Comparison of ENCODE assay signal across 9 cellular contexts in genomic region chr14:105484069-105484996, GRCh38. TPM values are rescaled to one million over a fixed set of nuclear protein-coding genes. Genes with fewer than 3 reads are reported as not detected.
DNase-seq lines count a peak whose midpoint lies in the region; ATAC-seq and TF ChIP-seq lines count a peak whose summit lies in the region.
"Had no signal": no experiment of that assay in that cellular context is flagged by ENCODE, and none has a peak within 500 bp of the region (broad histone marks: within the 10 kb centered on the region; RNA-seq: fewer than 3 reads in every experiment).

No MANE protein-coding gene starts in this region.

- no peak for ATAC-seq in HG02870 (IDR thresholded peaks at IDR 0.05; ENCODE audit: unreplicated experiment)

- TF ChIP-seq CTCF in dorsolateral prefrontal cortex (IDR thresholded peaks at IDR 0.05 in 54 of 56, conservative IDR thresholded peaks at IDR 0.05 in 2 of 56; ENCODE audit: low read depth in 1 of 56, partially characterized antibody in 56 of 56): no peak

- H3K36me3 ChIP-seq in CD8-positive, alpha-beta memory T cell (ENCODE audit: insufficient read depth, low read length): no peaks in the 10 kb centered on the region
- H3K36me3 ChIP-seq in esophagus (ENCODE audit: control insufficient read depth in 2 of 2, insufficient read depth in 2 of 2, low read length in 1 of 2) (no peaks in the 10 kb centered on the region), rectal smooth muscle tissue (ENCODE audit: control insufficient read depth, insufficient read depth, low read length) (no peaks in the 10 kb centered on the region)

- no peaks in the 10 kb centered on the region for H3K27me3 ChIP-seq in CD8-positive, alpha-beta memory T cell (ENCODE audit: insufficient read depth, low read length, poor library complexity, severe bottlenecking)
- no peaks in the 10 kb centered on the region for H3K27me3 ChIP-seq in esophagus (ENCODE audit: control insufficient read depth in 1 of 2, insufficient read depth in 2 of 2, low read length in 2 of 2)
- peaks cover 4% of the 10 kb centered on the region for H3K27me3 ChIP-seq in rectal smooth muscle tissue (ENCODE audit: control insufficient read depth, insufficient read depth, low read length)
- peaks cover 0 to 34% (median 18%) of the 10 kb centered on the region in 45 donors for H3K27me3 ChIP-seq in dorsolateral prefrontal cortex

- H3K27me3 Mint-ChIP-seq in CD8-positive, alpha-beta memory T cell: peaks cover 0 to 9% of the 10 kb centered on the region in 2 donors

- peak; percentile 45 to 91 (median 67) for DNase-seq in CD8-positive, alpha-beta memory T cell
- peak; percentile 81 for DNase-seq in activated CD4-positive, alpha-beta T cell treated with anti-CD3 and anti-CD28 coated beads, Interleukin-2, amount 50 U/mL, for 1 hour
- DNase-seq in dorsolateral prefrontal cortex (no peak), AML-193 (lab: John Stamatoyannopoulos, UW) (no peak), mucosa of gallbladder (ENCODE audit: low spot score) (no peak)
- DNase-seq: NCI-H2081 treated with DMSO at 0.1 percent for 48 hours had no signal

- peaks cover 40 to 85% (median 50%) of the 10 kb centered on the region in 3 donors for H3K4me1 Mint-ChIP-seq in CD8-positive, alpha-beta memory T cell

- CTCF ChIA-PET in CD8-positive, alpha-beta memory T cell (lab: Charles Lee): no interaction called here

- POLR2A ChIA-PET in CD8-positive, alpha-beta memory T cell (lab: Charles Lee): no interaction called here

- no peaks in the 10 kb centered on the region for H3K9me3 Mint-ChIP-seq in CD8-positive, alpha-beta memory T cell

- H3K36me3 Mint-ChIP-seq in CD8-positive, alpha-beta memory T cell: peaks cover 0 to 11% (median 0%) of the 10 kb centered on the region in 3 donors

- peaks cover 88% of the 10 kb centered on the region for H3K4me1 ChIP-seq in CD8-positive, alpha-beta memory T cell (ENCODE audit: insufficient read depth, low read length)
- H3K4me1 ChIP-seq in esophagus (ENCODE audit: control insufficient read depth in 2 of 2, insufficient read depth in 2 of 2, low read length in 1 of 2) (peaks cover 14 to 57% of the 10 kb centered on the region in 2 donors), rectal smooth muscle tissue (ENCODE audit: control insufficient read depth, insufficient read depth, low read length) (peaks cover 30% of the 10 kb centered on the region)

- intact Hi-C loops in dorsolateral prefrontal cortex (cut with DNase I): no loop called here

- H3K9me3 ChIP-seq in CD8-positive, alpha-beta memory T cell (ENCODE audit: low read length): no peaks in the 10 kb centered on the region
- no peaks in the 10 kb centered on the region for H3K9me3 ChIP-seq in esophagus (ENCODE audit: control insufficient read depth in 2 of 2, insufficient read depth in 1 of 2, low read depth in 1 of 2, low read length in 1 of 2)

- H3K4me3 Mint-ChIP-seq in CD8-positive, alpha-beta memory T cell: peak overlapping the region; percentile 0 to 84 (median 65)

- H3K27ac Mint-ChIP-seq in CD8-positive, alpha-beta memory T cell: peak overlapping the region; percentile 91 to 100 (median 98)

- H3K27ac ChIP-seq in CD8-positive, alpha-beta memory T cell (ENCODE audit: low read depth, low read length): peak overlapping the region; percentile 97
- H3K27ac ChIP-seq in esophagus (ENCODE audit: low read depth in 2 of 2, low read length in 1 of 2) (peak overlapping the region; percentile 46 to 60), rectal smooth muscle tissue (ENCODE audit: low read depth, low read length) (peak overlapping the region; percentile 19), dorsolateral prefrontal cortex (peak overlapping the region in 1 of 59 donors; percentile 11)

- no peak overlapping the region for H3K4me3 ChIP-seq in CD8-positive, alpha-beta memory T cell (ENCODE audit: low read length)
- H3K4me3 ChIP-seq in esophagus (ENCODE audit: low read depth in 1 of 2, low read length in 2 of 2) (no peak overlapping the region), rectal smooth muscle tissue (ENCODE audit: low read length) (no peak overlapping the region), dorsolateral prefrontal cortex (no peak overlapping the region)

- H3K9ac ChIP-seq in rectal smooth muscle tissue (ENCODE audit: low read length): no peak overlapping the region

- WGBS in esophagus, 2 donors: 50 to 60% methylated on average over 20 of the region's 20 CpGs

RNA-seq across cellular contexts. Expression of gene CRIP1, which starts 2.4 kb away (rescaled TPM):
- total RNA-seq in CD8-positive, alpha-beta memory T cell: 100 to 1,000 TPM; 463 to 468 TPM
- polyA plus RNA-seq in CD8-positive, alpha-beta memory T cell: 1,031 TPM
- 10 to 100 TPM; 78.0 to 99.3 TPM for polyA plus RNA-seq in esophagus
- total RNA-seq in dorsolateral prefrontal cortex: 10 to 100 TPM in 36 of 120 experiments, 1 to 10 TPM in 80, under 1 TPM in 1, not detected in 3; 0.64 to 75.6 (median 7.4) TPM
- total RNA-seq in mucosa of gallbladder: 35.7 TPM

RNA-seq across cellular contexts. Expression of gene TEDC1, which starts 6.7 kb away (rescaled TPM):
- 10 to 100 TPM; 52.1 to 56.5 TPM for total RNA-seq in CD8-positive, alpha-beta memory T cell
- 14.7 TPM for polyA plus RNA-seq in CD8-positive, alpha-beta memory T cell
- polyA plus RNA-seq in esophagus: 10 to 100 TPM; 11.8 to 17.6 TPM
- total RNA-seq in dorsolateral prefrontal cortex: 10 to 100 TPM in 118 of 120 experiments, 1 to 10 TPM in 2; 8.9 to 23.4 (median 15.6) TPM
- 10.8 TPM for total RNA-seq in mucosa of gallbladder

RNA-seq across cellular contexts. Expression of gene CRIP2, which starts 9.7 kb away (rescaled TPM):
- total RNA-seq in CD8-positive, alpha-beta memory T cell: 1 to 10 TPM; 2.7 to 4.5 TPM
- polyA plus RNA-seq in CD8-positive, alpha-beta memory T cell: 31.5 TPM
- polyA plus RNA-seq in esophagus: 100 to 1,000 TPM in 1 of 2 donors, 10 to 100 TPM in 1; 99.5 to 145 TPM
- total RNA-seq in dorsolateral prefrontal cortex (100 to 1,000 TPM in 116 of 120 experiments, 10 to 100 TPM in 4; 67.0 to 225 (median 142) TPM), mucosa of gallbladder (130 TPM)

RNA-seq across cellular contexts. Expression of gene TMEM121, which starts 42.0 kb away (rescaled TPM):
- total RNA-seq in CD8-positive, alpha-beta memory T cell: 10 to 100 TPM; 14.2 to 17.1 TPM
- 3.8 TPM for polyA plus RNA-seq in CD8-positive, alpha-beta memory T cell
- 1 to 10 TPM in 1 of 2 donors, under 1 TPM in 1; 0.29 to 1.3 TPM for polyA plus RNA-seq in esophagus
- 10 to 100 TPM; 11.9 to 30.7 (median 19.1) TPM for total RNA-seq in dorsolateral prefrontal cortex
- total RNA-seq in mucosa of gallbladder: 3.7 TPM

Comparison
In these comparisons a context has a peak if more than half of its experiments do, and no peak if none do; other contexts are left out.
1. DNase-seq: peak in CD8-positive, alpha-beta memory T cell (5 of 5) and activated CD4-positive, alpha-beta T cell treated with anti-CD3 and anti-CD28 coated beads, Interleukin-2, amount 50 U/mL, for 1 hour (single experiment); none in dorsolateral prefrontal cortex (0 of 10), AML-193 (0 of 2) and mucosa of gallbladder (single experiment).
2. RNA of gene CRIP1, which starts 2.4 kb away (total RNA-seq): 463 to 468 TPM in CD8-positive, alpha-beta memory T cell; 35.7 TPM in mucosa of gallbladder (single experiment) and 0.64 to 75.6 TPM in dorsolateral prefrontal cortex; every median in the first group is over 4 times any median in the second.
3. RNA of gene CRIP2, which starts 9.7 kb away (total RNA-seq): 67.0 to 225 TPM in dorsolateral prefrontal cortex and 130 TPM in mucosa of gallbladder (single experiment); 2.7 to 4.5 TPM in CD8-positive, alpha-beta memory T cell; every median in the first group is over 10 times any median in the second.